Comparison of ENCODE assay signal across 7 cellular contexts in the genomic region with DNA sequence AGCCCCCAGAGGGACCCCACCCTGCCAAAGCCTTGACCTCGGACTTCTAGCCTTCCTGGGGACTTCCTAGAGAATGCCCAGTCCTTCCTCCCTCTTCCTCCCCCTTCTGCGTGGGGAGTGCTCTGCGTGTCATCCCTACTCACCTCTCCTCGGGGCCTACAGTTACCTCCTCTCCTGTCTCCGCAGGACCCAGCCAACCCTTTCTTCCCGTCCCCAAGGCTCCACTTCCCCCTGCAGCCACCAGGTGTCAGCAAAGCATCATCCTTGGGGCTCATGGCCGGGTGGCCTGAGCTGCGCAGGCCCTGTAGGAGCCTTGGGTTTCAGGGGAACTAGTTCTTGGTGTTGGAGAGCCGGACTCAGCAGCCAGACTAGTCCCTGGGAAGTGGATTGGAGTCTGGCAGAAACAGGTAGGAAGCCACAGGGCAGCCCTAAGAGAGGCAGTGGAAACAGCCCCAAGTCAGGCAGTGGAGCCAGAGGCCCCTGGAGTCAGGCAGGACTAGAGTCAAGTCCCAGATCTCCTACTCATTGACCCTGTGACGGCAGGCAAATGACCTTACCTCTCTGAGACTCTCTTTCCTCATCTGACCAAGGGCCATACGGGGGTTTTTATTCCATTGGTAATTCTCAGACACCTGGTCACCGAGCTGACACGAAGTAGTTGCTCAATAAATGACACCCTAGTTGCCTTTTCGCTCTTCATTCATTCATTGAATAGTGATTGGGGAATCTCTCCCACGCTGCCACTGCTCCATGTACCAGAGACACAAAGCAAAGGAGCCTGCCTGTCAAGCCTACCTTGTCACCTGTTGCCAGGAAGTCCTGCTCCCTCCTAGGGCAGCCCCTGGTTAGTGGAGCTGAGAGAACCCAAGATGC.
DNase-seq lines count a peak whose midpoint lies in the region; ATAC-seq, FAIRE-seq and TF ChIP-seq lines count a peak whose summit lies in the region.
"Not testable (repeated sequence)": the region's sequence is repeated elsewhere in the genome, so short reads cannot be mapped to it uniquely, and the experiment has no call there.

No MANE protein-coding gene starts in this region.

- 38% methylated on average over 11 of the region's 15 CpGs for WGBS in mammary epithelial cell (ENCODE audit: low coverage, missing lambda C conversion rate)

- H3K27ac ChIP-seq in HL-60 (replicated peaks); mammary epithelial cell (ENCODE audit: insufficient read depth, low read depth, low read length); gastrocnemius medialis: not testable (repeated sequence)

- not testable (repeated sequence) for H4K20me1 ChIP-seq in mammary epithelial cell (ENCODE audit: insufficient read depth, low read length)

- H3K27me3 ChIP-seq in HL-60 (ENCODE audit: insufficient read depth, poor library complexity, severe bottlenecking); mammary epithelial cell (ENCODE audit: insufficient read depth, low read length); gastrocnemius medialis: not testable (repeated sequence)

- peak; percentile 92 for FAIRE-seq in GM12892 (lab: Jason Lieb, UNC)

- TF ChIP-seq CTCF in HL-60 (IDR thresholded peaks at IDR 0.05; ENCODE audit: insufficient read depth, low read length) (peak; percentile 100), mammary epithelial cell (conservative IDR thresholded peaks at IDR 0.05 in 1 of 2, IDR thresholded peaks at IDR 0.05 in 1 of 2; ENCODE audit: extremely low read depth in 1 of 2, insufficient read depth in 1 of 2, low read depth in 1 of 2, low read length in 2 of 2) (peak; percentile 97 to 99), gastrocnemius medialis (IDR thresholded peaks at IDR 0.05 in 4 of 5, conservative IDR thresholded peaks at IDR 0.05 in 1 of 5) (peak; percentile 94 to 99 (median 96))

- not testable (repeated sequence) for H3K4me3 ChIP-seq in HL-60 (replicated peaks; ENCODE audit: insufficient read depth, low read length); mammary epithelial cell (replicated peaks in 1 of 3; ENCODE audit: insufficient read depth in 1 of 3, low read depth in 2 of 3, low read length in 3 of 3); gastrocnemius medialis

- peak; percentile 82 to 97 for ATAC-seq in gastrocnemius medialis

- not testable (repeated sequence) for H3K4me2 ChIP-seq in mammary epithelial cell (ENCODE audit: insufficient read depth, low read depth, low read length)

- not testable (repeated sequence) for BruUV-seq in mammary epithelial cell (replicated peaks; lab: Mats Ljungman, UMichigan)

- H3K36me3 ChIP-seq in mammary epithelial cell (ENCODE audit: insufficient read depth, low read length) = peaks cover 15% of the 10 kb centered on the region
- peaks cover 0 to 33% of the 10 kb centered on the region in 2 donors for H3K36me3 ChIP-seq in gastrocnemius medialis

- not testable (repeated sequence) for H3K9me3 ChIP-seq in mammary epithelial cell (replicated peaks; ENCODE audit: insufficient read depth, low read length); gastrocnemius medialis

- dilution Hi-C loops in mammary epithelial cell (cut with HindIII; ENCODE audit: low sequenced_read_pairs) = not testable (repeated sequence)

- not testable (repeated sequence) for H3K4me1 ChIP-seq in mammary epithelial cell (ENCODE audit: insufficient read depth, low read length); gastrocnemius medialis

- in situ Hi-C loops in mammary epithelial cell (cut with MboI; ENCODE audit: low sequenced_read_pairs in 2 of 2) = loop anchor here (5.0 to 25.0 kb wide), 2 partner anchors 310 to 875 kb away; no protein-coding TSS in a partner anchor
- in situ Hi-C loops in gastrocnemius medialis (cut with MboI; ENCODE audit: low sequenced_read_pairs in 4 of 4) = loop anchor here in 3 of 4 donors (5.0 to 25.0 kb wide), 5 partner anchors 242 to 875 kb away; no protein-coding TSS in a partner anchor

- intact Hi-C loops in mammary epithelial cell (cut with micrococcal nuclease) (loop anchor here (1.0 to 5.0 kb wide), 5 partner anchors 80 to 868 kb away; a partner anchor contains a TSS), gastrocnemius medialis (cut with DNase I; ENCODE audit: low total_unique reads) (loop anchor here (1.0 to 5.0 kb wide), 3 partner anchors 241 to 870 kb away; no protein-coding TSS in a partner anchor)

- CTCF ChIA-PET in mammary epithelial cell (lab: Charles Lee; ENCODE audit: low non-redundant PET) = interaction anchor here (0.6 to 0.7 kb wide), 2 partner anchors 11 to 239 kb away, joined by 3 read pairs; no protein-coding TSS in a partner anchor

- not testable (repeated sequence) for H2AFZ ChIP-seq in mammary epithelial cell (ENCODE audit: low read depth, low read length)

- H3K9ac ChIP-seq in mammary epithelial cell (ENCODE audit: insufficient read depth, low read length) = not testable (repeated sequence)

- H3K79me2 ChIP-seq in mammary epithelial cell (ENCODE audit: insufficient read depth, low read length) = not testable (repeated sequence)

- not testable (repeated sequence) for TF ChIP-seq POLR2A in GM12892 (IDR thresholded peaks at IDR 0.05; ENCODE audit: low read depth, low read length); gastrocnemius medialis (IDR thresholded peaks at IDR 0.05)

- DNase-seq in GM12892 (ENCODE audit: insufficient read length) (peak; percentile 91), HL-60 (ENCODE audit: low read depth in 1 of 2, low spot score in 1 of 2) (peak; percentile 67 to 91), NCI-H774 (lab: John Stamatoyannopoulos, UW) (peak; percentile 32), mammary epithelial cell (peak; percentile 64), iPS-NIHi11 (ENCODE audit: low spot score) (peak; percentile 94), gastrocnemius medialis (peak; percentile 47 to 65)
- DNase-seq in activated CD4-positive, alpha-beta T cell treated with anti-CD3 and anti-CD28 coated beads for 4 hours = peak; percentile 53 to 72

Comparison
In these comparisons a context has a peak if more than half of its experiments do, and no peak if none do; other contexts are left out.
1. DNase-seq: peak in every context shown above with its lines; median percentile 94 in iPS-NIHi11; 91 in GM12892; 79 in HL-60; 64 in mammary epithelial cell; 62 in activated CD4-positive, alpha-beta T cell treated with anti-CD3 and anti-CD28 coated beads for 4 hours; 56 in gastrocnemius medialis; 32 in NCI-H774.